ENCODE assay signal across 27 cellular contexts in the genomic region with DNA sequence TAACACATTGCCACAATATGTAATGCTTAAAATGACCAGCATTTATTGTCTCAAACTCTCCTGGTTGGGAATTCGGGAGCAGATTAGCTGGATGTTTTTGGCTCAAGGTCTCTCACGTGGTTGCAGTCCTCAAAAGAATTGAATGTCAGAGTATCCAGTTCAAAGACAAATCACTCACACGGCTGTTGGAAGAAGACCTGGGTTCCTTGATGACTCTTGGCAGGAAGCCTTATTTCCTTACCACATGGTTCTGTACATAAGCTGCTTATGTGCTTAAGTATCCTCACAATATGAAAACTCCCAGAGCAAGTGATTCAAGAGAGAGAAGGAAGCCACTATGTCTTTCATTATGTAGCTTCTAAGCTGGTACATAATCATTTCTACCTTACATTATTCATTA.
"Had no signal": no experiment of that assay in that cellular context is flagged by ENCODE, and none has a peak within 500 bp of the region (broad histone marks: within the 10 kb centered on the region; RNA-seq: fewer than 3 reads in every experiment).

No MANE protein-coding gene starts in this region.

- H3K9me3 ChIP-seq: thoracic aorta had no signal

- FAIRE-seq: astrocyte, keratinocyte, urothelium cell line had no signal

- H3K36me3 ChIP-seq: brain microvascular endothelial cell, thoracic aorta had no signal

- H3K4me3 ChIP-seq: mucosa of descending colon, skin epidermis, thoracic aorta had no signal

- DNase-seq: activated CD4-positive, alpha-beta T cell treated with anti-CD3 and anti-CD28 coated beads for 4 hours; activated CD4-positive, alpha-beta T cell treated with anti-CD3 and anti-CD28 coated beads, Interleukin-2, amount 50 U/mL, for 4 hours; activated effector memory CD4-positive, alpha-beta T cell treated with Interleukin-2 at 50 U/mL for 16 hours; activated naive CD4-positive, alpha-beta T cell treated with Interleukin-2 at 50 U/mL for 16 hours; activated T-cell treated with anti-CD3 and anti-CD28 coated beads for 4 hours; amniotic stem cell; brain microvascular endothelial cell; caudate nucleus; endodermal cell; foreskin fibroblast; head of caudate nucleus; hippocampal formation; left cardiac atrium; left ventricle myocardium superior; mucosa of descending colon; stimulated activated CD4-positive, alpha-beta T cell treated with anti-CD3 and anti-CD28 coated beads, Interleukin-12 subunit alpha, Interleukin-12 subunit beta, amount 100 ng/mL, for 4 hours; stimulated activated CD4-positive, alpha-beta T cell treated with anti-CD3 and anti-CD28 coated beads, Interleukin-4, amount 100 ng/mL, for 1 hour; stimulated activated naive CD8-positive, alpha-beta T cell treated with anti-CD3 and anti-CD28 coated beads, Interleukin-15, Interleukin-2, amounts not matched to agents 100 U/mL and 50 U/mL, for 24 hours; trophoblast cell had no signal

- ATAC-seq: esophagus mucosa; left cardiac atrium; left ventricle myocardium superior; mucosa of descending colon; natural killer cell treated with Interleukin-12 subunit alpha and Interleukin-12 subunit beta and Interleukin-15 and Interleukin-18, amount 100 ng/mL, for 72 hours; sciatic nerve; stimulated activated naive CD8-positive, alpha-beta T cell treated with anti-CD3 and anti-CD28 coated beads, Interleukin-15, Interleukin-2, amounts not matched to agents 100 U/mL and 50 U/mL, for 24 hours had no signal

- H3K27me3 ChIP-seq: brain microvascular endothelial cell had no signal

- H3K27ac ChIP-seq: brain microvascular endothelial cell, skin epidermis, thoracic aorta had no signal
